In the genomic region with DNA sequence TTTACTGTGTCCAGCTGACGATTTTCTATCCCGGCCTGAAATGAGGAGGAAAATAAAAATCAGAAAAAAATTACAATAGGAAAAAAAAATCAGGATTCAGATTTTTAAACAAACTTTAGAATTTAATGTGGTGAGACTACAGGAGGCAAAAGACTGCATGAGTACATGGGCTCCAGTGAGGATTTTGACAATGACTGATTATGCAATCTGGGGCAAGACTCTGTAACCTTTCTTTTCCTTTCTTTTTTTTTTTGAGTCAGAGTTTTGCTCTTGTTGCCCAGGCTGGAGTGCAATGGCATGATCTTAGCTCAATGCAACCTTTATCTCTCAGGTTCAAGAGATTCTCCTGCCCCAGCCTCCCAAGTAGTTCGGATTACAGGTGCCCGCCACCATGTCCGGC, we compare ENCODE assay signal across 12 cellular contexts. TPM values are rescaled to one million over a fixed set of nuclear protein-coding genes. Genes with fewer than 3 reads are reported as not detected.
DNase-seq lines count a peak whose midpoint lies in the region; ATAC-seq and TF ChIP-seq lines count a peak whose summit lies in the region.
"Had no signal": no experiment of that assay in that cellular context is flagged by ENCODE, and none has a peak within 500 bp of the region (broad histone marks: within the 10 kb centered on the region; RNA-seq: fewer than 3 reads in every experiment).

No MANE protein-coding gene starts in this region.

- H3K4me3 ChIP-seq in AG10803 (ENCODE audit: low read length) (no peak overlapping the region), fibroblast of the aortic adventitia (ENCODE audit: low read depth, low read length) (no peak overlapping the region), H7 (ENCODE audit: insufficient read depth, low read depth, low read length) (no peak overlapping the region)
- H3K4me3 ChIP-seq: colonic mucosa, mucosa of descending colon had no signal

- no peaks in the 10 kb centered on the region for H3K27me3 ChIP-seq in H7 (ENCODE audit: control insufficient read depth, insufficient read depth, low read length)
- H3K27me3 ChIP-seq: colonic mucosa had no signal

- H3K36me3 ChIP-seq in H7 (replicated peaks; ENCODE audit: control insufficient read depth, insufficient read depth, low read length), result peaks cover 1% of the 10 kb centered on the region

- DNase-seq in AG10803 (ENCODE audit: low read depth) (peak; percentile 72), HCEC 1CT (peak; percentile 51), fibroblast of the aortic adventitia (ENCODE audit: low read depth) (peak; percentile 85), H7 (no peak), C1 segment of cervical spinal cord (lab: John Stamatoyannopoulos, UW) (no peak), GF-D8 (lab: John Stamatoyannopoulos, UW) (no peak), KG1 (lab: John Stamatoyannopoulos, UW) (no peak)
- DNase-seq: colonic mucosa, mucosa of descending colon, SHP77 had no signal

- peak; percentile 83 for ATAC-seq in activated T-helper 17 cell treated with anti-CD3 and anti-CD28 coated beads, Interleukin-2, amount 50 U/mL, for 72 hours (replicated peaks)
- ATAC-seq: mucosa of descending colon had no signal

- peaks cover 84% of the 10 kb centered on the region for H3K36me3 Mint-ChIP-seq in activated T-helper 17 cell treated with anti-CD3 and anti-CD28 coated beads, Interleukin-2, amount 50 U/mL, for 72 hours (ENCODE audit: low read depth)

- H3K27me3 Mint-ChIP-seq in activated T-helper 17 cell treated with anti-CD3 and anti-CD28 coated beads, Interleukin-2, amount 50 U/mL, for 72 hours, result no peaks in the 10 kb centered on the region
- H3K27me3 Mint-ChIP-seq: IgD-negative memory B cell had no signal

- peak overlapping the region; percentile 73 for H3K4me3 Mint-ChIP-seq in activated T-helper 17 cell treated with anti-CD3 and anti-CD28 coated beads, Interleukin-2, amount 50 U/mL, for 72 hours
- H3K4me3 Mint-ChIP-seq: IgD-negative memory B cell had no signal

- H3K27ac Mint-ChIP-seq in activated T-helper 17 cell treated with anti-CD3 and anti-CD28 coated beads, Interleukin-2, amount 50 U/mL, for 72 hours, result peak overlapping the region; percentile 99
- H3K27ac Mint-ChIP-seq: IgD-negative memory B cell had no signal

- H3K9me3 Mint-ChIP-seq in activated T-helper 17 cell treated with anti-CD3 and anti-CD28 coated beads, Interleukin-2, amount 50 U/mL, for 72 hours, result no peaks in the 10 kb centered on the region
- H3K9me3 Mint-ChIP-seq: IgD-negative memory B cell had no signal

- no peak for TF ChIP-seq CTCF in AG10803 (conservative IDR thresholded peaks at IDR 0.05; ENCODE audit: low read length)
- TF ChIP-seq CTCF in fibroblast of the aortic adventitia (IDR thresholded peaks at IDR 0.05; ENCODE audit: insufficient read depth, low read length), result no peak

- peaks cover 10% of the 10 kb centered on the region for H3K4me1 Mint-ChIP-seq in activated T-helper 17 cell treated with anti-CD3 and anti-CD28 coated beads, Interleukin-2, amount 50 U/mL, for 72 hours

RNA-seq across cellular contexts. Expression of a gene that starts 29.9 kb away (rescaled TPM):
- total RNA-seq in activated T-helper 17 cell treated with anti-CD3 and anti-CD28 coated beads, Interleukin-2, amount 50 U/mL, for 72 hours, result 10 to 100 TPM; 55.7 to 98.4 TPM
- 67.5 and 84.8 TPM in 2 replicates for total RNA-seq in fibroblast of the aortic adventitia (ENCODE audit: low replicate concordance)
- 34.3 and 36.4 TPM in 2 replicates for total RNA-seq in H7 (2014; rRNA removed; shearing (Covaris generic))

Comparison
In these comparisons a context has a peak if more than half of its experiments do, and no peak if none do; other contexts are left out.
1. DNase-seq: peak in AG10803 (single experiment), HCEC 1CT (single experiment) and fibroblast of the aortic adventitia (single experiment); none in H7 (single experiment), C1 segment of cervical spinal cord (0 of 14), GF-D8 (single experiment) and KG1 (single experiment).